Comparison of ENCODE assay signal across 12 cellular contexts in the genomic region with DNA sequence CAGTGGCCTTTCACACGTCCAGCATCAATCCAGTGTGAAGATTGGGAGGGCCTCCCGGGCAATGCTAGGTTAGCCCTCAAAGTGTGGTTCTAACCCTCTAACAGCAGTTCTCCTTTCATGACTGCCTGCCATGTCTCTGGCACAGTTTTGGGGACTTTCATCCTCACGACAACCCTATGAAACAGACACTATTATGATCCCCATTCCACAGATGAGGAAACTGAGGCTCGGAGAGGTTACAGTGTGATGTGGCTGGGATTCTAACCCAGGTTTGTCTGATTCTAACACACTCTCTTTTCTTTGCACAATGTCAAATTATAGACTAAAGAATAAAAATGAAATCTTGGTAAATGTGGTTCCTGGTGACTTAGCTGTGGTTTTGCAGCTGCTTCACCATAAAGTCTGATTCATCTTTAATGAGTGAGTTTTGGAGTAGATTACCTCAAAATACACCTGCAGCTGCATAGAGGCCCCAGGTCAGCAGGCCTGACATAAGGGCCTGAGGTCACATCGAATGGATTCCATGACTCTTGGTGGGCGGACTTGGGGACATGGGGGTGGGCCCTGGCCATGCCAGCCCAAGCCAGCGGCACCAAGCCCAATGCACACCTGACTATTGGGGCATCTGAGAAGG.
DNase-seq lines count a peak whose midpoint lies in the region; ATAC-seq and TF ChIP-seq lines count a peak whose summit lies in the region.
"Had no signal": no experiment of that assay in that cellular context is flagged by ENCODE, and none has a peak within 500 bp of the region (broad histone marks: within the 10 kb centered on the region; RNA-seq: fewer than 3 reads in every experiment).

No MANE protein-coding gene starts in this region.

- no peaks in the 10 kb centered on the region for H3K9me2 ChIP-seq in OCI-LY7 (ENCODE audit: insufficient read depth, low read length)
- H3K9me2 ChIP-seq: SK-N-SH had no signal

- ATAC-seq in HG02571 (IDR thresholded peaks at IDR 0.05; ENCODE audit: unreplicated experiment): no peak

- H3K4me3 ChIP-seq in BLaER1 treated with 17β-estradiol and CSF1 and Interleukin-3, amounts not matched to agents 10 nM and 100 nM: no peak overlapping the region
- H3K4me3 ChIP-seq in OCI-LY7 (ENCODE audit: low read depth, low read length, poor library complexity, severe bottlenecking): peak overlapping the region; percentile 29

- H3K4me1 ChIP-seq in BLaER1 treated with 17β-estradiol and CSF1 and Interleukin-3, amounts not matched to agents 10 nM and 100 nM: peaks cover 0 to 52% (median 46%) of the 10 kb centered on the region in 10 experiments; a peak in 17 of 20 replicates
- peaks cover 35% of the 10 kb centered on the region for H3K4me1 ChIP-seq in OCI-LY7 (ENCODE audit: insufficient read depth, low read length, poor library complexity, severe bottlenecking)

- H4K20me1 ChIP-seq in BLaER1 treated with 17β-estradiol and CSF1 and Interleukin-3, amounts not matched to agents 10 nM and 100 nM: peaks cover 0 to 6% (median 0%) of the 10 kb centered on the region in 11 experiments; a peak in 1 of 22 replicates
- H4K20me1 ChIP-seq in OCI-LY7 (ENCODE audit: insufficient read depth, low read length): no peaks in the 10 kb centered on the region

- H3K9ac ChIP-seq in BLaER1 treated with 17β-estradiol and CSF1 and Interleukin-3, amounts not matched to agents 10 nM and 100 nM: 0 out of 22 replicates have a peak overlapping the region, but pooled peaks of 1 of the 11 experiments have one; percentile 9
- H3K9ac ChIP-seq: SK-N-SH had no signal

- no peaks in the 10 kb centered on the region for H3K4me1 Mint-ChIP-seq in endothelial cell (ENCODE audit: unreplicated experiment)
- H3K4me1 Mint-ChIP-seq: CD8-positive, alpha-beta memory T cell had no signal

- no peaks in the 10 kb centered on the region for H3K79me2 ChIP-seq in OCI-LY7 (ENCODE audit: insufficient read depth, low read depth, low read length)

- no peak overlapping the region for H3K27ac ChIP-seq in BLaER1 treated with 17β-estradiol and CSF1 and Interleukin-3, amounts not matched to agents 10 nM and 100 nM
- H3K27ac ChIP-seq in OCI-LY7 (ENCODE audit: low read depth, low read length, poor library complexity, severe bottlenecking): peak overlapping the region; percentile 79

- BruUV-seq in OCI-LY7 (replicated peaks; lab: Mats Ljungman, UMichigan): no TSS peak

- intact Hi-C loops in OCI-LY7 (cut with micrococcal nuclease; ENCODE audit: unreplicated experiment): loop anchor here (10.0 kb wide), 2 partner anchors 125 to 255 kb away; no protein-coding TSS in a partner anchor

- no peaks in the 10 kb centered on the region for H3K9me3 ChIP-seq in BLaER1 treated with 17β-estradiol and CSF1 and Interleukin-3, amounts not matched to agents 10 nM and 100 nM (replicated peaks in 1 of 11)
- no peaks in the 10 kb centered on the region for H3K9me3 ChIP-seq in OCI-LY7 (ENCODE audit: low read length)
- H3K9me3 ChIP-seq: BE2C, SK-N-SH had no signal

- no peaks in the 10 kb centered on the region for H3K36me3 ChIP-seq in BLaER1 treated with 17β-estradiol and CSF1 and Interleukin-3, amounts not matched to agents 10 nM and 100 nM
- no peaks in the 10 kb centered on the region for H3K36me3 ChIP-seq in OCI-LY7 (ENCODE audit: insufficient read depth, low read length)
- H3K36me3 ChIP-seq: BE2C had no signal

- peak overlapping the region; percentile 18 for H3K27ac Mint-ChIP-seq in endothelial cell (ENCODE audit: unreplicated experiment)
- H3K27ac Mint-ChIP-seq: CD8-positive, alpha-beta memory T cell had no signal

- POLR2A ChIA-PET in OCI-LY7 (lab: Charles Lee): no interaction called here

- TF ChIP-seq CTCF in OCI-LY7 (conservative IDR thresholded peaks at IDR 0.05; ENCODE audit: low read length) (no peak), endothelial cell (IDR thresholded peaks at IDR 0.05; ENCODE audit: unreplicated experiment) (no peak)

- no peaks in the 10 kb centered on the region for H3K9me3 Mint-ChIP-seq in endothelial cell (ENCODE audit: unreplicated experiment)
- H3K9me3 Mint-ChIP-seq: CD8-positive, alpha-beta memory T cell had no signal

- H3K4me3 Mint-ChIP-seq in endothelial cell (ENCODE audit: unreplicated experiment): no peak overlapping the region
- H3K4me3 Mint-ChIP-seq: CD8-positive, alpha-beta memory T cell had no signal

- peaks cover 18% of the 10 kb centered on the region for H3K27me3 Mint-ChIP-seq in endothelial cell (ENCODE audit: unreplicated experiment)
- H3K27me3 Mint-ChIP-seq: CD8-positive, alpha-beta memory T cell had no signal

- peak overlapping the region; percentile 41; the same call in 1 of the 2 replicates for H2AFZ ChIP-seq in OCI-LY7 (ENCODE audit: low read length)

- H3K4me2 ChIP-seq in BLaER1 treated with 17β-estradiol and CSF1 and Interleukin-3, amounts not matched to agents 10 nM and 100 nM: peak overlapping the region in 8 of 11 experiments; percentile 46 to 81 (median 62); a peak in 15 of 22 replicates
- H3K4me2 ChIP-seq in OCI-LY7 (ENCODE audit: low read length): peak overlapping the region; percentile 59
- H3K4me2 ChIP-seq: SK-N-SH had no signal

- no peaks in the 10 kb centered on the region for H3K27me3 ChIP-seq in BLaER1 treated with 17β-estradiol and CSF1 and Interleukin-3, amounts not matched to agents 10 nM and 100 nM
- H3K27me3 ChIP-seq: BE2C had no signal

- peaks cover 4% of the 10 kb centered on the region for H3K36me3 Mint-ChIP-seq in endothelial cell (ENCODE audit: low read depth, unreplicated experiment)
- H3K36me3 Mint-ChIP-seq: CD8-positive, alpha-beta memory T cell had no signal

- DNase-seq in A172 (ENCODE audit: low spot score) (peak; percentile 31), OCI-LY7 (ENCODE audit: low spot score) (peak; percentile 39), endothelial cell (ENCODE audit: low spot score) (no peak), NCI-H510A treated with DMSO at 0.1 percent for 48 hours (lab: John Stamatoyannopoulos, UW) (no peak)
- DNase-seq in central memory CD4-positive, alpha-beta T cell: no peak
- DNase-seq: CD8-positive, alpha-beta memory T cell; NCI-H1417 treated with DMSO at 0.1 percent for 48 hours; Right ventricle myocardium superior had no signal

- CTCF ChIA-PET in OCI-LY7 (lab: Charles Lee; ENCODE audit: unreplicated experiment): no interaction called here

Comparison
In these comparisons a context has a peak if more than half of its experiments do, and no peak if none do; other contexts are left out.
1. DNase-seq: peak in A172 (single experiment) and OCI-LY7 (single experiment); none in endothelial cell (single experiment), central memory CD4-positive, alpha-beta T cell (single experiment) and NCI-H510A treated with DMSO at 0.1 percent for 48 hours (single experiment).